Comparison of ENCODE assay signal across 8 cellular contexts in genomic region chr6:118618676-118619377, GRCh38. TPM values are rescaled to one million over a fixed set of nuclear protein-coding genes. Genes with fewer than 3 reads are reported as not detected.
DNase-seq lines count a peak whose midpoint lies in the region; ATAC-seq, FAIRE-seq and TF ChIP-seq lines count a peak whose summit lies in the region.

No MANE protein-coding gene starts in this region.

- FAIRE-seq in A549 (lab: Jason Lieb, UNC): no peak

- no peak for TF ChIP-seq POLR2A in A549 (IDR thresholded peaks at IDR 0.05; ENCODE audit: low read length)

- DNase-seq in A549 (ENCODE audit: low read depth in 1 of 2, low spot score in 1 of 2): peak; percentile 7 to 33
- DNase-seq in GM13977 (ENCODE audit: low spot score): peak; percentile 28
- peak; percentile 34 for DNase-seq in NCI-H2227 treated with DMSO at 0.1 percent for 48 hours (lab: John Stamatoyannopoulos, UW)
- peak; percentile 34 for DNase-seq in activated CD8-positive, alpha-beta memory T cell treated with anti-CD3 and anti-CD28 coated beads, Interleukin-2, amount 50 U/mL, for 24 hours (ENCODE audit: extremely low read depth)
- peak; percentile 44 for DNase-seq in epithelial cell of esophagus (ENCODE audit: low read depth)
- DNase-seq in naive B cell: peak; percentile 35

- H3K27me3 Mint-ChIP-seq in naive B cell: no peaks in the 10 kb centered on the region
- H3K27me3 Mint-ChIP-seq in stimulated activated memory B cell treated with anti-CD40 and anti-IgM and Interleukin-4, amounts not matched to agents 10 μg/mL and 1 μg/mL and 100 μg/mL, for 72 hours: no peaks in the 10 kb centered on the region

- H3K4me2 ChIP-seq in A549: peak overlapping the region; percentile 50; the same call in 1 of the 3 replicates

- no peaks in the 10 kb centered on the region for H3K4me1 ChIP-seq in A549

- peak; percentile 82 to 94 for ATAC-seq in A549
- ATAC-seq in HG02973 (IDR thresholded peaks at IDR 0.05; ENCODE audit: unreplicated experiment): peak; percentile 89
- peak; percentile 74 to 84 for ATAC-seq in naive B cell (ENCODE audit: low read depth in 2 of 2)
- peak; percentile 74 for ATAC-seq in stimulated activated memory B cell treated with anti-CD40 and anti-IgM and Interleukin-4, amounts not matched to agents 10 μg/mL and 1 μg/mL and 100 μg/mL, for 72 hours

- H3K36me3 Mint-ChIP-seq in naive B cell: peaks cover 0 to 6% of the 10 kb centered on the region in 2 donors
- H3K36me3 Mint-ChIP-seq in stimulated activated memory B cell treated with anti-CD40 and anti-IgM and Interleukin-4, amounts not matched to agents 10 μg/mL and 1 μg/mL and 100 μg/mL, for 72 hours: peaks cover 12% of the 10 kb centered on the region

- H3K4me3 ChIP-seq in A549 (no peak overlapping the region), epithelial cell of esophagus (ENCODE audit: low read length) (no peak overlapping the region)

- CTCF ChIA-PET in A549 (lab: Yijun Ruan, JAX): interaction anchor here (0.7 to 0.9 kb wide), 4 partner anchors 14 to 333 kb away, joined by 3 to 5 read pairs (median 4); no protein-coding TSS in a partner anchor

- H3K27ac ChIP-seq in A549: no peak overlapping the region

- POLR2A ChIA-PET in A549 (lab: Yijun Ruan, JAX): no interaction called here

- in situ Hi-C loops in GM13977 (cut with MboI; ENCODE audit: low pct_unique_long_range_greater_than_20kb, low sequenced_read_pairs, unreplicated experiment): no loop called here

- 29% methylated on average over 11 of the region's 15 CpGs for WGBS in A549 (ENCODE audit: missing lambda C conversion rate)

- no peaks in the 10 kb centered on the region for H3K9me3 Mint-ChIP-seq in naive B cell
- H3K9me3 Mint-ChIP-seq in stimulated activated memory B cell treated with anti-CD40 and anti-IgM and Interleukin-4, amounts not matched to agents 10 μg/mL and 1 μg/mL and 100 μg/mL, for 72 hours: no peaks in the 10 kb centered on the region

- H3K4me1 Mint-ChIP-seq in naive B cell: peaks cover 21 to 34% (median 33%) of the 10 kb centered on the region in 3 donors
- H3K4me1 Mint-ChIP-seq in stimulated activated memory B cell treated with anti-CD40 and anti-IgM and Interleukin-4, amounts not matched to agents 10 μg/mL and 1 μg/mL and 100 μg/mL, for 72 hours: peaks cover 22% of the 10 kb centered on the region

- peak; percentile 72 to 76 for TF ChIP-seq RAD21 in A549 (conservative IDR thresholded peaks at IDR 0.05 in 1 of 2, IDR thresholded peaks at IDR 0.05 in 1 of 2)

- TF ChIP-seq EP300 in A549 (IDR thresholded peaks at IDR 0.05): no peak

- no peaks in the 10 kb centered on the region for H3K9me3 ChIP-seq in A549

- TF ChIP-seq CTCF in A549 (IDR thresholded peaks at IDR 0.05) (peak; percentile 65), GM13977 (IDR thresholded peaks at IDR 0.05; ENCODE audit: extremely low read depth, insufficient read depth, missing control alignments) (peak; percentile 90), epithelial cell of esophagus (IDR thresholded peaks at IDR 0.05; ENCODE audit: insufficient read depth, low read depth, low read length, missing control alignments) (peak; percentile 88)

- no peak overlapping the region for H3K4me3 Mint-ChIP-seq in naive B cell
- H3K4me3 Mint-ChIP-seq in stimulated activated memory B cell treated with anti-CD40 and anti-IgM and Interleukin-4, amounts not matched to agents 10 μg/mL and 1 μg/mL and 100 μg/mL, for 72 hours: no peak overlapping the region

- peak overlapping the region in 3 of 6 donors; percentile 36 to 40 (median 39) for H3K27ac Mint-ChIP-seq in naive B cell
- peak overlapping the region; percentile 30 for H3K27ac Mint-ChIP-seq in stimulated activated memory B cell treated with anti-CD40 and anti-IgM and Interleukin-4, amounts not matched to agents 10 μg/mL and 1 μg/mL and 100 μg/mL, for 72 hours

TF ChIP-seq in A549, 52 proteins besides CTCF, POLR2A, EP300 and RAD21:
- no peak for TF ChIP-seq RCOR1 (IDR thresholded peaks at IDR 0.05; ENCODE audit: low read depth, low read length)
- TF ChIP-seq KDM1A (IDR thresholded peaks at IDR 0.05; ENCODE audit: low read depth): no peak
- TF ChIP-seq PHF8 (IDR thresholded peaks at IDR 0.05; ENCODE audit: borderline replicate concordance, low read depth): no peak
- TF ChIP-seq SMC3 (IDR thresholded peaks at IDR 0.05): peak; percentile 45; the same call in 2 of the 3 replicates
- no peak for TF ChIP-seq NPAS2 (CRISPR knock-in tag; IDR thresholded peaks at IDR 0.05; ENCODE audit: borderline replicate concordance)
- no peak for TF ChIP-seq ATOH8 (CRISPR knock-in tag; IDR thresholded peaks at IDR 0.05; ENCODE audit: low read depth)

RNA-seq across cellular contexts. Expression of gene CEP85L, which starts 32.6 kb away (rescaled TPM):
- 3.4 and 4.0 TPM in 2 replicates for polyA plus RNA-seq in A549 (2011; rRNA removed)
- 0.38 and 0.71 TPM in 2 replicates for polyA plus RNA-seq in A549 (2012; cell fraction: cytosol; rRNA removed)
- polyA plus RNA-seq in A549 (2012; cell fraction: nucleus; rRNA removed): 0.70 and 1.00 TPM in 2 replicates
- 1.3 to 1.5 TPM (median 1.4 TPM) in 3 replicates for polyA plus RNA-seq in A549 (2017; fragmentation: RNase III; extraction: RNeasy Plus Mini Kit Qiagen cat#74134 plus additional on column Dnase treatment)
- 8.7 and 17.1 TPM in 2 replicates for polyA minus RNA-seq in A549 (2011; rRNA and poly(A)+ RNA removed)
- 10 to 100 TPM; 19.6 to 31.0 (median 25.0) TPM for polyA plus RNA-seq in naive B cell (ENCODE audit: low read depth in 6 of 6)

Comparison
In these comparisons a context has a peak if more than half of its experiments do, and no peak if none do; other contexts are left out.
1. RNA of gene CEP85L, which starts 32.6 kb away (polyA plus RNA-seq): 19.6 to 31.0 TPM in naive B cell; 0.38 to 4.0 TPM in A549; every median in the first group is over 4 times any median in the second.
2. Peak in every context shown above with its lines, with median percentiles within 50 percentile points of each other: ATAC-seq, DNase-seq and CTCF ChIP-seq.